In genomic region chr7:76281006-76281705, GRCh38 we compare ENCODE assay signal across 9 cellular contexts. TPM values are rescaled to one million over a fixed set of nuclear protein-coding genes. Genes with fewer than 3 reads are reported as not detected.
A peak's percentile ranks its signal among the peaks of the same experiment; 100 is the strongest.
DNase-seq lines count a peak whose midpoint lies in the region; ATAC-seq and TF ChIP-seq lines count a peak whose summit lies in the region.
"Had no signal": no experiment of that assay in that cellular context is flagged by ENCODE, and none has a peak within 500 bp of the region (broad histone marks: within the 10 kb centered on the region; RNA-seq: fewer than 3 reads in every experiment).

No MANE protein-coding gene starts in this region.

- peaks cover 6 to 17% (median 15%) of the 10 kb centered on the region in 4 donors for H3K4me1 Mint-ChIP-seq in CD4-positive, alpha-beta memory T cell
- peaks cover 21% of the 10 kb centered on the region for H3K4me1 Mint-ChIP-seq in neural progenitor cell

- H3K4me1 ChIP-seq in CD4-positive, alpha-beta memory T cell (ENCODE audit: insufficient read depth, low read length) = peaks cover 13% of the 10 kb centered on the region
- H3K4me1 ChIP-seq in SJCRH30 = no peaks in the 10 kb centered on the region
- H3K4me1 ChIP-seq in neural progenitor cell = peaks cover 8% of the 10 kb centered on the region
- peaks cover 0 to 24% of the 10 kb centered on the region in 2 donors for H3K4me1 ChIP-seq in thyroid gland
- peaks cover 0 to 30% (median 21%) of the 10 kb centered on the region in 6 donors for H3K4me1 ChIP-seq in spleen

- peaks cover 23% of the 10 kb centered on the region for H3F3A ChIP-seq in neural progenitor cell (ENCODE audit: low read depth)

- TF ChIP-seq CTCF in epithelial cell of proximal tubule (conservative IDR thresholded peaks at IDR 0.05; ENCODE audit: low read depth, low read length) = no peak
- TF ChIP-seq CTCF in neural progenitor cell (IDR thresholded peaks at IDR 0.05) = no peak
- no peak for TF ChIP-seq CTCF in thyroid gland (IDR thresholded peaks at IDR 0.05)
- no peak for TF ChIP-seq CTCF in spleen (IDR thresholded peaks at IDR 0.05 in 8 of 11, conservative IDR thresholded peaks at IDR 0.05 in 3 of 11)

- peak overlapping the region in 2 of 7 donors; percentile 16 to 63 for H3K27ac Mint-ChIP-seq in CD4-positive, alpha-beta memory T cell
- H3K27ac Mint-ChIP-seq in neural progenitor cell = no peak overlapping the region

- no peak for ATAC-seq in HG03135 (IDR thresholded peaks at IDR 0.05; ENCODE audit: unreplicated experiment)

- CTCF ChIA-PET in CD4-positive, alpha-beta memory T cell (lab: Charles Lee; ENCODE audit: partially characterized antibody) = interaction anchor here (1.0 to 3.1 kb wide), 3 partner anchors 11 to 33 kb away, joined by 3 to 16 read pairs (median 11); no protein-coding TSS in a partner anchor

- H3K9ac ChIP-seq in neural progenitor cell = no peak overlapping the region

- H3K36me3 ChIP-seq in CD4-positive, alpha-beta memory T cell (ENCODE audit: insufficient read depth, low read length) = no peaks in the 10 kb centered on the region
- H3K36me3 ChIP-seq in SJCRH30 = no peaks in the 10 kb centered on the region
- no peaks in the 10 kb centered on the region for H3K36me3 ChIP-seq in neural progenitor cell
- H3K36me3 ChIP-seq in thyroid gland = no peaks in the 10 kb centered on the region
- no peaks in the 10 kb centered on the region for H3K36me3 ChIP-seq in spleen

- TF ChIP-seq POLR2A in thyroid gland (IDR thresholded peaks at IDR 0.05) (no peak), spleen (IDR thresholded peaks at IDR 0.05) (no peak)

- WGBS in thyroid gland, 2 donors = 4 to 6% methylated on average over 20 to 30 of the region's 63 CpGs
- 4 to 8% (median 6%) methylated on average over 30 to 63 of the region's 63 CpGs for WGBS in spleen, 5 donors

- H3K4me3 ChIP-seq in CD4-positive, alpha-beta memory T cell (ENCODE audit: low read length in 2 of 2) = no peak overlapping the region
- H3K4me3 ChIP-seq in SJCRH30 = peak overlapping the region; percentile 30; the same call in 1 of the 2 replicates
- peak overlapping the region; percentile 18 for H3K4me3 ChIP-seq in epithelial cell of proximal tubule (ENCODE audit: low read depth, low read length)
- H3K4me3 ChIP-seq in neural progenitor cell = peak overlapping the region; percentile 40
- peak overlapping the region in 1 of 3 donors; percentile 59 for H3K4me3 ChIP-seq in thyroid gland (replicated peaks in 1 of 3)
- H3K4me3 ChIP-seq in spleen = peak overlapping the region in 4 of 8 donors; percentile 24 to 74 (median 48)

- peak overlapping the region; percentile 92 for H3K4me2 ChIP-seq in neural progenitor cell

- H3K9me3 Mint-ChIP-seq in CD4-positive, alpha-beta memory T cell = peaks cover 0 to 2% (median 0%) of the 10 kb centered on the region in 8 donors
- no peaks in the 10 kb centered on the region for H3K9me3 Mint-ChIP-seq in neural progenitor cell

- peak overlapping the region; percentile 73 to 90 (median 80) for H3K4me3 Mint-ChIP-seq in CD4-positive, alpha-beta memory T cell
- H3K4me3 Mint-ChIP-seq in neural progenitor cell = peak overlapping the region; percentile 76

- intact Hi-C loops in CD4-positive, alpha-beta memory T cell (cut with micrococcal nuclease) = loop anchor here (5.0 kb wide), 1 partner anchor 36 kb away; no protein-coding TSS in a partner anchor
- intact Hi-C loops in thyroid gland (cut with DNase I) (no loop called here), spleen (cut with DNase I; ENCODE audit: low total_unique reads) (no loop called here)

- no peaks in the 10 kb centered on the region for H3K36me3 Mint-ChIP-seq in CD4-positive, alpha-beta memory T cell
- no peaks in the 10 kb centered on the region for H3K36me3 Mint-ChIP-seq in neural progenitor cell

- no peaks in the 10 kb centered on the region for H3K9me3 ChIP-seq in CD4-positive, alpha-beta memory T cell (ENCODE audit: control insufficient read depth in 1 of 2, low read length in 2 of 2)
- H3K9me3 ChIP-seq in SJCRH30 (replicated peaks) = no peaks in the 10 kb centered on the region
- no peaks in the 10 kb centered on the region for H3K9me3 ChIP-seq in neural progenitor cell (ENCODE audit: low read depth)
- H3K9me3 ChIP-seq in thyroid gland = no peaks in the 10 kb centered on the region
- H3K9me3 ChIP-seq in spleen = no peaks in the 10 kb centered on the region

- H3K27me3 Mint-ChIP-seq in CD4-positive, alpha-beta memory T cell = peaks cover 23 to 26% of the 10 kb centered on the region in 2 donors
- peaks cover 47% of the 10 kb centered on the region for H3K27me3 Mint-ChIP-seq in neural progenitor cell (ENCODE audit: insufficient read depth, low read depth)

- no peak for DNase-seq in CD4-positive, alpha-beta memory T cell
- DNase-seq in SJCRH30 (no peak), epithelial cell of proximal tubule (ENCODE audit: low read depth) (no peak), neural progenitor cell (ENCODE audit: low spot score) (peak; percentile 40), NCI-H2029 (lab: John Stamatoyannopoulos, UW) (no peak), thyroid gland (no peak), spleen (no peak)
- DNase-seq: NCI-H1048 had no signal

- H4K20me1 ChIP-seq in neural progenitor cell (ENCODE audit: low read depth) = peaks cover 9% of the 10 kb centered on the region

- POLR2A ChIA-PET in CD4-positive, alpha-beta memory T cell (lab: Charles Lee; ENCODE audit: partially characterized antibody) = interaction anchor here (1.6 kb wide), 1 partner anchor 37 kb away, joined by 5 read pairs; no protein-coding TSS in a partner anchor

- H3K27ac ChIP-seq in CD4-positive, alpha-beta memory T cell (ENCODE audit: low read depth, low read length) = no peak overlapping the region
- no peak overlapping the region for H3K27ac ChIP-seq in SJCRH30
- H3K27ac ChIP-seq in neural progenitor cell = no peak overlapping the region
- no peak overlapping the region for H3K27ac ChIP-seq in thyroid gland
- no peak overlapping the region for H3K27ac ChIP-seq in spleen

- no peak overlapping the region for H2AFZ ChIP-seq in neural progenitor cell (replicated peaks)

- no peaks in the 10 kb centered on the region for H3K79me2 ChIP-seq in neural progenitor cell (ENCODE audit: low read depth)

- H3K27me3 ChIP-seq in CD4-positive, alpha-beta memory T cell (ENCODE audit: insufficient read depth, low read length) = peaks cover 16% of the 10 kb centered on the region
- H3K27me3 ChIP-seq in SJCRH30 (peaks cover 14% of the 10 kb centered on the region), neural progenitor cell (peaks cover 83% of the 10 kb centered on the region), thyroid gland (no peaks in the 10 kb centered on the region), spleen (replicated peaks in 1 of 7) (peaks cover 2 to 93% (median 28%) of the 10 kb centered on the region in 7 donors)

RNA-seq across cellular contexts. Expression of gene HSPB1, which starts 21.3 kb away (rescaled TPM):
- total RNA-seq in CD4-positive, alpha-beta memory T cell = 10 to 100 TPM; 41.9 to 43.1 TPM
- polyA plus RNA-seq in CD4-positive, alpha-beta memory T cell = 100 to 1,000 TPM in 1 of 2 donors, 10 to 100 TPM in 1; 49.7 to 111 TPM
- 116 and 118 TPM in 2 replicates for total RNA-seq in SJCRH30 (2014; rRNA removed; shearing (Covaris generic))
- total RNA-seq in epithelial cell of proximal tubule (199 and 435 TPM in 2 replicates), neural progenitor cell (ENCODE audit: low replicate concordance) (9.7 and 20.8 TPM in 2 replicates), thyroid gland (100 to 1,000 TPM; 388 to 879 (median 551) TPM), spleen (100 to 1,000 TPM in 5 of 7 donors, 10 to 100 TPM in 2; 56.5 to 227 (median 131) TPM)
- polyA plus RNA-seq in spleen = 100 to 1,000 TPM in 2 of 3 donors, 10 to 100 TPM in 1; 70.1 to 216 (median 214) TPM

Comparison
In these comparisons a context has a peak if more than half of its experiments do, and no peak if none do; other contexts are left out.
1. H3K4me3 ChIP-seq: peak in SJCRH30 (single experiment), epithelial cell of proximal tubule (single experiment) and neural progenitor cell (single experiment); none in CD4-positive, alpha-beta memory T cell (0 of 2).